ENCODE assay signal across 15 cellular contexts in the genomic region with DNA sequence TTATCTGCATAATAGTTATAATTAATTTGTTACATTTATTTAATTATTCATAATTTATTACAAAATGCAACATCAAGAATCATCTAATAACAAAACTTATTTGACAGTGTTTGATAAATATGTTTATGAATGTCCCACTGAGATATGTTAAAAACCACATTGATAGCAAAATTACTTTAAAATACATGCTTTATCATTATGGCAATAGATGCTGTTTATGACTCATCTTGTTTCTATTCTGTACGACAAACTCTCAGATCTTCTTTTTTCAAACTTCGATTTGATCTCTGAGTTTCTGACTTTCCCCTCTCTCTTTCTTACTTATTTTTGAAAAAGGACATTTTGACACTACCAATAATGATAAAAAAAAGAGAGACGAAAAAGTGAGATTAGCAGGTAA. TPM values are rescaled to one million over a fixed set of nuclear protein-coding genes. Genes with fewer than 3 reads are reported as not detected.
DNase-seq lines count a peak whose midpoint lies in the region; ATAC-seq, FAIRE-seq and TF ChIP-seq lines count a peak whose summit lies in the region.
"Had no signal": no experiment of that assay in that cellular context is flagged by ENCODE, and none has a peak within 500 bp of the region (broad histone marks: within the 10 kb centered on the region; RNA-seq: fewer than 3 reads in every experiment).

No MANE protein-coding gene starts in this region.

- no peak for FAIRE-seq in frontal cortex (lab: Jason Lieb, UNC)

- intact Hi-C loops in CD14-positive monocyte (cut with micrococcal nuclease): no loop called here

- H3K27ac ChIP-seq in RWPE1: no peak overlapping the region
- H3K27ac ChIP-seq: heart right ventricle, transverse colon had no signal

- no peak for TF ChIP-seq CTCF in CD14-positive monocyte (IDR thresholded peaks at IDR 0.05)
- TF ChIP-seq CTCF in RWPE1 (conservative IDR thresholded peaks at IDR 0.05; ENCODE audit: low read depth): no peak

- peaks cover 37% of the 10 kb centered on the region for H3K4me1 Mint-ChIP-seq in CD14-positive monocyte
- H3K4me1 Mint-ChIP-seq: H9 had no signal

- POLR2A ChIA-PET in RWPE1 (lab: Yijun Ruan, JAX; ENCODE audit: low non-redundant PET): no interaction called here

- peak overlapping the region in 6 of 7 donors; percentile 16 to 88 (median 47) for H3K27ac Mint-ChIP-seq in CD14-positive monocyte
- H3K27ac Mint-ChIP-seq: activated CD4-positive, alpha-beta memory T cell treated with anti-CD3 and anti-CD28 coated beads, Interleukin-2, amount 10 ng/mL, durations not matched to agents 7 days and 5 days; H9 had no signal

- peaks cover 7 to 16% (median 10%) of the 10 kb centered on the region in 7 donors for H3K9me3 Mint-ChIP-seq in CD14-positive monocyte

- CTCF ChIA-PET in RWPE1 (lab: Yijun Ruan, JAX): no interaction called here

- H3K27me3 Mint-ChIP-seq in CD14-positive monocyte (ENCODE audit: low read depth in 3 of 3): no peaks in the 10 kb centered on the region

- H3K36me3 Mint-ChIP-seq in CD14-positive monocyte: peaks cover 0 to 1% of the 10 kb centered on the region in 2 donors

- peak overlapping the region in 1 of 2 donors; percentile 46 for H3K4me3 Mint-ChIP-seq in CD14-positive monocyte
- H3K4me3 Mint-ChIP-seq: activated CD4-positive, alpha-beta memory T cell treated with anti-CD3 and anti-CD28 coated beads, Interleukin-2, amount 10 ng/mL, durations not matched to agents 7 days and 5 days; H9 had no signal

- DNase-seq in CD14-positive monocyte (ENCODE audit: low spot score) (no peak), NCI-H2196 (lab: John Stamatoyannopoulos, UW; ENCODE audit: unreplicated experiment) (no peak), frontal cortex (ENCODE audit: low spot score in 2 of 2) (no peak), RWPE1 (ENCODE audit: low spot score) (no peak), hypothalamus (lab: John Stamatoyannopoulos, UW) (no peak)
- DNase-seq: activated CD4-positive, alpha-beta memory T cell treated with anti-CD3 and anti-CD28 coated beads, Interleukin-2, amount 10 ng/mL, durations not matched to agents 7 days and 5 days; effector CD8-positive, alpha-beta T cell; H9; heart right ventricle; retina; transverse colon had no signal

- peak; percentile 56 for ATAC-seq in GM19035 (IDR thresholded peaks at IDR 0.05; ENCODE audit: unreplicated experiment)
- ATAC-seq in HG02678 (IDR thresholded peaks at IDR 0.05; ENCODE audit: unreplicated experiment): peak; percentile 44
- ATAC-seq in HG03439 (IDR thresholded peaks at IDR 0.05; ENCODE audit: unreplicated experiment): peak; percentile 64
- ATAC-seq: heart right ventricle had no signal

RNA-seq across cellular contexts. Expression of a gene that starts 56.8 kb away (rescaled TPM):
- 10 to 100 TPM; 47.7 to 47.9 TPM for polyA plus RNA-seq in CD14-positive monocyte
- total RNA-seq in frontal cortex: 8.6 TPM
- total RNA-seq: T-helper 1 cell treated with Interleukin-12 subunit alpha and Interleukin-12 subunit beta and Interleukin-4 antibody, amounts not matched to agents 30 ng/mL and 1 ng/mL, for 36 hours had no signal
